16 cellular contexts compared by ENCODE assay signal in genomic region chr2:42241517-42241916, GRCh38.
DNase-seq lines count a peak whose midpoint lies in the region; ATAC-seq, FAIRE-seq and TF ChIP-seq lines count a peak whose summit lies in the region.
"Had no signal": no experiment of that assay in that cellular context is flagged by ENCODE, and none has a peak within 500 bp of the region (broad histone marks: within the 10 kb centered on the region; RNA-seq: fewer than 3 reads in every experiment).

No MANE protein-coding gene starts in this region.

- no peak overlapping the region for H3K4me2 ChIP-seq in HepG2 (ENCODE audit: low read depth, low read length)
- H3K4me2 ChIP-seq: KMS-11 had no signal

- H3K9me3 Mint-ChIP-seq in brain: no peaks in the 10 kb centered on the region
- H3K9me3 Mint-ChIP-seq in naive thymus-derived CD8-positive, alpha-beta T cell: no peaks in the 10 kb centered on the region

- no TSS peak for BruUV-seq in HepG2 (replicated peaks; lab: Mats Ljungman, UMichigan)

- DNase-seq in HepG2 (ENCODE audit: low spot score): no peak
- no peak for DNase-seq in right lobe of liver
- no peak for DNase-seq in naive thymus-derived CD8-positive, alpha-beta T cell
- DNase-seq in germinal center (ENCODE audit: low spot score): no peak
- DNase-seq in left lobe of liver (ENCODE audit: low spot score): no peak
- DNase-seq in activated effector memory CD4-positive, alpha-beta T cell treated with Interleukin-2 at 50 U/mL for 16 hours: no peak
- no peak for DNase-seq in GM13976 (ENCODE audit: low spot score)
- DNase-seq: DMS153, EL, MG63, NCI-H1092 treated with DMSO at 0.1 percent for 48 hours, NCI-H1694 treated with DMSO at 0.1 percent for 48 hours, PC-3 had no signal

- peaks cover 18% of the 10 kb centered on the region for H3K4me1 Mint-ChIP-seq in brain
- peaks cover 28 to 78% (median 71%) of the 10 kb centered on the region in 4 donors for H3K4me1 Mint-ChIP-seq in naive thymus-derived CD8-positive, alpha-beta T cell

- TF ChIP-seq POLR2A in HepG2 (IDR thresholded peaks at IDR 0.05; ENCODE audit: insufficient read depth in 1 of 2, low read depth in 2 of 2, low read length in 2 of 2): no peak; a peak in 1 of 4 replicates
- TF ChIP-seq POLR2A in right lobe of liver (IDR thresholded peaks at IDR 0.05): no peak

- H3K36me3 Mint-ChIP-seq in brain: peaks cover 8% of the 10 kb centered on the region
- H3K36me3 Mint-ChIP-seq in naive thymus-derived CD8-positive, alpha-beta T cell: peaks cover 4 to 23% (median 5%) of the 10 kb centered on the region in 3 donors

- peaks cover 82% of the 10 kb centered on the region for H3K4me1 ChIP-seq in HepG2 (ENCODE audit: insufficient read depth, low read length)
- H3K4me1 ChIP-seq in right lobe of liver: peaks cover 0 to 26% (median 3%) of the 10 kb centered on the region in 4 donors

- H3K4me3 Mint-ChIP-seq in brain: no peak overlapping the region
- peak overlapping the region in 1 of 10 donors; percentile 0 for H3K4me3 Mint-ChIP-seq in naive thymus-derived CD8-positive, alpha-beta T cell

- H4K20me1 ChIP-seq in HepG2 (ENCODE audit: insufficient read depth, low read length): peaks cover 100% of the 10 kb centered on the region

- H3K27ac Mint-ChIP-seq in brain: peak overlapping the region in 3 of 5 experiments; percentile 3 to 43 (median 6)
- peak overlapping the region in 6 of 10 donors; percentile 11 to 78 (median 44) for H3K27ac Mint-ChIP-seq in naive thymus-derived CD8-positive, alpha-beta T cell

- H2AFZ ChIP-seq in HepG2 (ENCODE audit: low read length): no peak overlapping the region

- no peak for FAIRE-seq in HepG2 (lab: Jason Lieb, UNC)
- FAIRE-seq: A204.1 had no signal

- TF ChIP-seq RAD21 in HepG2 (CRISPR knock-in tag; IDR thresholded peaks at IDR 0.05): no peak

- intact Hi-C loops in HepG2 (cut with micrococcal nuclease; ENCODE audit: unreplicated experiment) (no loop called here), right lobe of liver (cut with DNase I) (no loop called here)

- H3K27me3 Mint-ChIP-seq in brain: no peaks in the 10 kb centered on the region
- no peaks in the 10 kb centered on the region for H3K27me3 Mint-ChIP-seq in naive thymus-derived CD8-positive, alpha-beta T cell

- H3K9me3 ChIP-seq in HepG2 (ENCODE audit: low read length) (no peaks in the 10 kb centered on the region), right lobe of liver (no peaks in the 10 kb centered on the region)
- H3K9me3 ChIP-seq: MG63 had no signal

- TF ChIP-seq EP300 in HepG2 (IDR thresholded peaks at IDR 0.05; ENCODE audit: low read depth in 2 of 2, low read length in 2 of 2) (no peak), HepG2 (CRISPR knock-in tag; IDR thresholded peaks at IDR 0.05; ENCODE audit: borderline replicate concordance) (no peak)

- no peak overlapping the region for H3K9ac ChIP-seq in HepG2 (ENCODE audit: insufficient read depth, low read depth, low read length)
- H3K9ac ChIP-seq: KMS-11 had no signal

- 82% methylated on average over 4 of the region's 4 CpGs for WGBS in HepG2 (ENCODE audit: low lambda C conversion rate)
- WGBS in right lobe of liver (ENCODE audit: insufficient coverage, low coverage, low lambda C conversion rate, missing lambda C conversion rate): 40% methylated on average over 4 of the region's 4 CpGs

- TF ChIP-seq CTCF in HepG2 (CRISPR knock-in tag; IDR thresholded peaks at IDR 0.05) (no peak), right lobe of liver (IDR thresholded peaks at IDR 0.05) (no peak), brain (conservative IDR thresholded peaks at IDR 0.05) (no peak), GM13976 (IDR thresholded peaks at IDR 0.05; ENCODE audit: borderline replicate concordance, control extremely low read depth, extremely low read depth, insufficient read depth, missing control alignments) (no peak)

- ATAC-seq in HepG2 (peak; percentile 2; the same call in 1 of the 3 replicates), right lobe of liver (no peak), left lobe of liver (no peak)
- ATAC-seq in naive thymus-derived CD8-positive, alpha-beta T cell: no peak
- ATAC-seq: PC-3 had no signal

- H3K27me3 ChIP-seq in HepG2 (ENCODE audit: control insufficient read depth in 1 of 2, insufficient read depth in 2 of 2, low read length in 2 of 2) (no peaks in the 10 kb centered on the region), right lobe of liver (no peaks in the 10 kb centered on the region)
- H3K27me3 ChIP-seq: MG63 had no signal

- POLR2A ChIA-PET in HepG2 (lab: Yijun Ruan, JAX): interaction anchor here (1.9 kb wide), 1 partner anchor 106 kb away, joined by 6 read pairs; no protein-coding TSS in a partner anchor
- POLR2A ChIA-PET in naive thymus-derived CD8-positive, alpha-beta T cell (lab: Charles Lee): interaction anchor here (1.1 kb wide), 1 partner anchor 119 kb away, joined by 3 read pairs; the partner anchor contains the start of gene COX7A2L

- H3K4me3 ChIP-seq in HepG2 (replicated peaks in 1 of 3; ENCODE audit: insufficient read depth in 1 of 3, low read depth in 2 of 3, low read length in 3 of 3): no peak overlapping the region
- H3K4me3 ChIP-seq in right lobe of liver: no peak overlapping the region
- H3K4me3 ChIP-seq: MG63 had no signal

- H3K27ac ChIP-seq in HepG2 (ENCODE audit: extremely low read length, insufficient read depth, low read length) (peak overlapping the region; percentile 5), right lobe of liver (no peak overlapping the region)
- H3K27ac ChIP-seq: KMS-11 had no signal

- CTCF ChIA-PET in HepG2 (lab: Yijun Ruan, JAX; ENCODE audit: low intra/inter-chr PET ratio, low total read pairs): no interaction called here

- H3K36me3 ChIP-seq in HepG2 (replicated peaks in 1 of 2; ENCODE audit: control insufficient read depth in 1 of 2, insufficient read depth in 2 of 2, low read length in 2 of 2) (peaks cover 8 to 46% of the 10 kb centered on the region in 2 experiments), right lobe of liver (peaks cover 0 to 8% (median 2%) of the 10 kb centered on the region in 4 donors)
- H3K36me3 ChIP-seq: MG63 had no signal

- peaks cover 100% of the 10 kb centered on the region for H3K79me2 ChIP-seq in HepG2 (ENCODE audit: insufficient read depth, low read length)

- in situ Hi-C loops in HepG2 (cut with HindIII; ENCODE audit: extremely low pct_ligation_motif_present, low pct_unique_long_range_greater_than_20kb) (no loop called here), GM13976 (cut with MboI; ENCODE audit: low sequenced_read_pairs, unreplicated experiment) (loop anchor here (25.0 kb wide), 1 partner anchor 379 kb away; no protein-coding TSS in a partner anchor)

TF ChIP-seq in HepG2, 621 proteins besides CTCF, POLR2A, EP300 and RAD21:
- TF ChIP-seq POLR2AphosphoS5 (IDR thresholded peaks at IDR 0.05; ENCODE audit: low read depth, low read length) (peak; percentile 68), PAF1 (CRISPR knock-in tag; IDR thresholded peaks at IDR 0.05) (0 out of 2 replicates have a peak, but pooled peaks have one; percentile 70), HMGA1 (CRISPR knock-in tag; conservative IDR thresholded peaks at IDR 0.05) (no peak), SMARCC2 (IDR thresholded peaks at IDR 0.05) (no peak), AGO2 (optimal IDR thresholded peaks at IDR 0.05; ENCODE audit: low read depth, low read length) (peak; percentile 79), ZNF878 (CRISPR knock-in tag; IDR thresholded peaks at IDR 0.05) (0 out of 2 replicates have a peak, but pooled peaks have one; percentile 5), NFE2L1 (CRISPR knock-in tag; IDR thresholded peaks at IDR 0.05; ENCODE audit: borderline replicate concordance) (no peak), POLR2AphosphoS2 (IDR thresholded peaks at IDR 0.05; ENCODE audit: low read depth, low read length) (0 out of 2 replicates have a peak, but pooled peaks have one; percentile 35), RBM22 (optimal IDR thresholded peaks at IDR 0.05; ENCODE audit: low read length) (peak; percentile 90), PATZ1 (CRISPR knock-in tag; IDR thresholded peaks at IDR 0.05) (0 out of 2 replicates have a peak, but pooled peaks have one; percentile 11)
